7 cellular contexts compared by ENCODE assay signal in the genomic region with DNA sequence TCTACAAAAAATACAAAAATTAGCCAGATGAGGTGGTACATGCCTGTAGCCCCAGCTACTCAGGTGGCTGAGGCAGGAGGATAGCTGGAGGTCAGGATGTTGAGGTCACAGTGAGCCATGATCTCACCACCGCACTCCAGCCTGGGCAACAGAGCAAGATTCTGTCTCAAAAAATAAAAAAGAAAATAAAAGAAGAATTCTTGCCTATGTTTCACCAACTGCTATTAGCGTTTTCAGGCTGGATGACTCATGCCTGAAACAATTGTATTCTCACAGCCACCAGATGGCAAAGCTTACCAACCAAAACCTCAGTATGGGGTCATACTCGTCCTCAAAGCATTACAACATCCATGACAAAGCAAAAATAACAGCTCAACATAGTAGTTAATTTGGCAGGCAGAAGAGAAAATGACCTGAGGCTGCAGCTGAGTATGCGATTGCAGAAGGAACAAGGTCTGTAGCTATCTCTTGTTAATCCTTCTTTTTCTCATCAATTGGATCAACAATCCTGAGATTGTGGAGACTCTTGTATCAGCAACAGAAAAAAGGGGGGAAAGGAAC. TPM values are rescaled to one million over a fixed set of nuclear protein-coding genes. Genes with fewer than 3 reads are reported as not detected.
DNase-seq lines count a peak whose midpoint lies in the region; ATAC-seq and TF ChIP-seq lines count a peak whose summit lies in the region.

No MANE protein-coding gene starts in this region.

- ATAC-seq in HG03432 (IDR thresholded peaks at IDR 0.05; ENCODE audit: unreplicated experiment) (peak; percentile 74), right cardiac atrium (peak; percentile 96 to 97), HG02970 (IDR thresholded peaks at IDR 0.05; ENCODE audit: low FRiP score, unreplicated experiment) (no peak)

- H3K9me2 ChIP-seq in OCI-LY1 (ENCODE audit: low read depth, low read length): no peaks in the 10 kb centered on the region

- no peak overlapping the region for H3K4me3 ChIP-seq in GM12865 (ENCODE audit: low read depth, low read length)
- H3K4me3 ChIP-seq in OCI-LY1 (ENCODE audit: low read depth, low read length, poor library complexity, severe bottlenecking): no peak overlapping the region
- no peak overlapping the region for H3K4me3 ChIP-seq in right cardiac atrium (ENCODE audit: low read length)

- peaks cover 3% of the 10 kb centered on the region; the same call in 1 of the 2 replicates for H3F3A ChIP-seq in OCI-LY1 (ENCODE audit: insufficient read depth, low read length)

- H3K9ac ChIP-seq in OCI-LY1 (ENCODE audit: low read length): no peak overlapping the region

- DNase-seq in GM12865 (ENCODE audit: low read depth) (peak; percentile 57), right cardiac atrium (no peak), retina (peak; percentile 16)

- H3K4me1 ChIP-seq in OCI-LY1 (ENCODE audit: insufficient read depth, low read length, severe bottlenecking): peaks cover 6% of the 10 kb centered on the region
- no peaks in the 10 kb centered on the region for H3K4me1 ChIP-seq in right cardiac atrium (ENCODE audit: control insufficient read depth, insufficient read depth, low read length)

- intact Hi-C loops in right cardiac atrium (cut with DNase I): no loop called here

- no peak overlapping the region for H3K4me2 ChIP-seq in OCI-LY1 (ENCODE audit: low read length)

- WGBS in right cardiac atrium: 20% methylated on average over 4 of the region's 4 CpGs

- H3K9me3 ChIP-seq in OCI-LY1 (ENCODE audit: low read length): no peaks in the 10 kb centered on the region
- no peaks in the 10 kb centered on the region for H3K9me3 ChIP-seq in right cardiac atrium (ENCODE audit: control insufficient read depth, low read length)

- peaks cover 30% of the 10 kb centered on the region for H3K36me3 ChIP-seq in OCI-LY1 (ENCODE audit: insufficient read depth, low read length)

- H3K27me3 ChIP-seq in OCI-LY1 (ENCODE audit: insufficient read depth, low read length) (no peaks in the 10 kb centered on the region), right cardiac atrium (ENCODE audit: control insufficient read depth, insufficient read depth) (no peaks in the 10 kb centered on the region)

- TF ChIP-seq CTCF in GM12865 (IDR thresholded peaks at IDR 0.05; ENCODE audit: insufficient read depth, low read depth, low read length, missing control alignments) (no peak), OCI-LY1 (IDR thresholded peaks at IDR 0.05; ENCODE audit: low read length) (peak; percentile 44; the same call in 1 of the 2 replicates)

- H3K27ac ChIP-seq in OCI-LY1 (ENCODE audit: low read depth, low read length, poor library complexity, severe bottlenecking): peak overlapping the region; percentile 23
- peak overlapping the region; percentile 90 for H3K27ac ChIP-seq in angular gyrus (ENCODE audit: low read depth, low read length)
- H3K27ac ChIP-seq in right cardiac atrium (ENCODE audit: low read length): no peak overlapping the region

- no peaks in the 10 kb centered on the region for H3K79me2 ChIP-seq in OCI-LY1 (ENCODE audit: insufficient read depth, low read length)

- H2AFZ ChIP-seq in OCI-LY1 (ENCODE audit: low read length): no peak overlapping the region

- H4K20me1 ChIP-seq in OCI-LY1 (ENCODE audit: insufficient read depth, low read length): no peaks in the 10 kb centered on the region

RNA-seq across cellular contexts. Expression of a gene that starts 52.2 kb away (rescaled TPM):
- 10 to 100 TPM; 30.4 to 44.4 (median 36.7) TPM for total RNA-seq in right cardiac atrium
- polyA plus RNA-seq in right cardiac atrium: 14.6 TPM

Comparison
In these comparisons a context has a peak if more than half of its experiments do, and no peak if none do; other contexts are left out.
1. DNase-seq: peak in GM12865 (single experiment) and retina (single experiment); none in right cardiac atrium (0 of 3).